9 cellular contexts compared by ENCODE assay signal in the genomic region with DNA sequence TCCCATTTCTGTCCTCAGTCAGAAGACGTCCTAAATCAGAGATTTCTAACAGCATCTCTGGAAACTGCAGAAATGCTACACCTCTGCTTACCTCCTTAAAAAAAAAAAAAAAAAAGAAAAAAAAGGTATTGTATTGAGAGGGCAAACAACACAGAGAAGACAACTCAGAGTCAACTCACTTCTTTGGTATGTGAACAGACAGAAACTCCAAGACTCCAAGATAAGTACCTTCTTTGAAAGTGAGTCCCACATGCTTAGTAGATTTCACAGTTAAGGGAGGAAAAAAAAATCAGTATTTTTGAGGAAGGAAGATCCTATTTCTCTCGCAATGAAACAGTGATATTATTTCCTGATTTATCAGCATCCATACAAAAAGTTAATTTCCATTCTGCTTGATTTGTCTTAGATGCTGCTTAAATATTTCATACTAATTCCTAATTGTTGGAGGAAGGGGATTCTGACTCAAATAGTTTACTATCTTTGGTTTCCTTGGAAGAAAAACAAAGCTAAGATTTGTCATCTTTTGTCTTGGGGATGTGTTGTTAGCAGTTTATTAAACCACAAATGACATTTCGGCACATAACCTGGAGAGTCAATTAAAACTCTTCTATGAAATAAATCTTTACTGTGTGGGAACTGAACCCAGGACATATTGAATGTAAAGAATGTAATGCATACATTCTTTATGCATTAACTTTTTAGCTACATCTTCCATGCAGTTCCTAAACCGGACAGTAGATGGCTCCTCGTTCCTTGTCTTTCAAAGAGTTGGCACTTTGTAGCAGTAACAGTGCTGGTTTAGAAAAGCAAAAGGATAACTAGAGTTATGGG. TPM values are rescaled to one million over a fixed set of nuclear protein-coding genes. Genes with fewer than 3 reads are reported as not detected.
DNase-seq lines count a peak whose midpoint lies in the region; ATAC-seq and TF ChIP-seq lines count a peak whose summit lies in the region.
"Had no signal": no experiment of that assay in that cellular context is flagged by ENCODE, and none has a peak within 500 bp of the region (broad histone marks: within the 10 kb centered on the region; RNA-seq: fewer than 3 reads in every experiment).

No MANE protein-coding gene starts in this region.

- no peak overlapping the region for H2BK120ac ChIP-seq in IMR-90 (ENCODE audit: low read depth, low read length)

- no peaks in the 10 kb centered on the region for H4K20me1 ChIP-seq in IMR-90 (ENCODE audit: insufficient read depth, low read length)
- H4K20me1 ChIP-seq in PC-9 (ENCODE audit: insufficient read depth): no peaks in the 10 kb centered on the region

- H3F3A ChIP-seq in PC-9 (ENCODE audit: insufficient read depth, low read depth): peaks cover 1% of the 10 kb centered on the region; the same call in 1 of the 2 replicates

- no peak overlapping the region for H2AK9ac ChIP-seq in IMR-90 (replicated peaks; ENCODE audit: low read depth, low read length, poor library complexity)

- H3K79me1 ChIP-seq in IMR-90 (ENCODE audit: low read depth in 1 of 2, low read length in 2 of 2): no peaks in the 10 kb centered on the region

- no peak overlapping the region for H2BK15ac ChIP-seq in IMR-90 (ENCODE audit: low read depth, low read length)

- intact Hi-C loops in IMR-90 (cut with micrococcal nuclease): loop anchor here (1.0 to 5.0 kb wide), 6 partner anchors 61 to 895 kb away; no protein-coding TSS in a partner anchor
- intact Hi-C loops in PC-9 (cut with micrococcal nuclease; ENCODE audit: unreplicated experiment): loop anchor here (1.0 to 5.0 kb wide), 5 partner anchors 61 to 802 kb away; no protein-coding TSS in a partner anchor

- H3K27me3 ChIP-seq in IMR-90 (ENCODE audit: control insufficient read depth, insufficient read depth, low read length) (peaks cover 20% of the 10 kb centered on the region), PC-9 (ENCODE audit: insufficient read depth, low read depth) (no peaks in the 10 kb centered on the region)

- H3K4me3 ChIP-seq in IMR-90 (ENCODE audit: insufficient read depth, low read depth, low read length): no peak overlapping the region
- no peak overlapping the region for H3K4me3 ChIP-seq in PC-9
- no peak overlapping the region for H3K4me3 ChIP-seq in foreskin fibroblast (ENCODE audit: low read depth in 1 of 2, low read length in 2 of 2)

- ATAC-seq in IMR-90 (ENCODE audit: low read depth) (peak; percentile 25), GM21367 (IDR thresholded peaks at IDR 0.05; ENCODE audit: unreplicated experiment) (no peak), GM21360 (IDR thresholded peaks at IDR 0.05; ENCODE audit: unreplicated experiment) (no peak)
- ATAC-seq: activated naive CD4-positive, alpha-beta T cell treated with anti-CD3 and anti-CD28 coated beads, Interleukin-2, amount 50 U/mL, for 72 hours had no signal

- H3K9me2 ChIP-seq in PC-9 (ENCODE audit: insufficient read depth): no peaks in the 10 kb centered on the region

- no peak overlapping the region for H2BK5ac ChIP-seq in IMR-90 (ENCODE audit: low read depth, low read length, poor library complexity, severe bottlenecking)

- H4K91ac ChIP-seq in IMR-90 (ENCODE audit: insufficient read depth, low read depth, low read length): no peak overlapping the region

- H3K4me2 ChIP-seq in IMR-90 (ENCODE audit: low read depth, low read length) (no peak overlapping the region), PC-9 (no peak overlapping the region)

- dilution Hi-C loops in IMR-90 (cut with HindIII; ENCODE audit: low sequenced_read_pairs, unreplicated experiment): no loop called here

- peak; percentile 33 for DNase-seq in D341Med (ENCODE audit: low spot score)
- DNase-seq in IMR-90: peak; percentile 66
- peak; percentile 35 to 49 for DNase-seq in PC-9
- DNase-seq in activated T-helper 9 cell treated with anti-CD3 and anti-CD28 coated beads, Interleukin-2, amount 50 U/mL, for 16 hours (ENCODE audit: low read depth): peak; percentile 23
- peak; percentile 45 to 81 for DNase-seq in foreskin fibroblast
- peak; percentile 97 for DNase-seq in pons (ENCODE audit: low spot score)

- no peak overlapping the region for H2BK20ac ChIP-seq in IMR-90 (ENCODE audit: low read depth, low read length)

- H3K79me2 ChIP-seq in PC-9 (ENCODE audit: low read depth): no peaks in the 10 kb centered on the region

- no peak overlapping the region for H3K23ac ChIP-seq in IMR-90 (ENCODE audit: low read depth, low read length)

- H3K36me3 ChIP-seq in IMR-90 (ENCODE audit: control insufficient read depth, insufficient read depth, low read length) (no peaks in the 10 kb centered on the region), PC-9 (ENCODE audit: low read depth) (no peaks in the 10 kb centered on the region)

- peak; percentile 86 for TF ChIP-seq CTCF in IMR-90 (conservative IDR thresholded peaks at IDR 0.05; ENCODE audit: low read depth, low read length)
- TF ChIP-seq CTCF in PC-9 (conservative IDR thresholded peaks at IDR 0.05): peak; percentile 88
- peak; percentile 93 for TF ChIP-seq CTCF in foreskin fibroblast (IDR thresholded peaks at IDR 0.05; ENCODE audit: low read depth, low read length)

- POLR2A ChIA-PET in IMR-90 (lab: Charles Lee; ENCODE audit: unreplicated experiment) (no interaction called here), PC-9 (lab: Charles Lee; ENCODE audit: unreplicated experiment) (interaction anchor here (0.6 to 0.7 kb wide), 3 partner anchors 49 to 893 kb away, joined by 4 to 8 read pairs (median 4); no protein-coding TSS in a partner anchor)

- in situ Hi-C loops in IMR-90 (cut with MboI; ENCODE audit: low sequenced_read_pairs): loop anchor here (5.0 kb wide), 1 partner anchor 375 kb away; no protein-coding TSS in a partner anchor

- H4K8ac ChIP-seq in IMR-90 (ENCODE audit: low read depth in 2 of 2, low read length in 2 of 2): no peak overlapping the region

- no peak overlapping the region for H2AK5ac ChIP-seq in IMR-90 (ENCODE audit: low read depth, low read length)

- TF ChIP-seq POLR2A in IMR-90 (IDR thresholded peaks at IDR 0.05; ENCODE audit: low read depth, low read length): no peak

- BruUV-seq in IMR-90 (replicated peaks; lab: Mats Ljungman, UMichigan): no TSS peak
- BruUV-seq in PC-9 (replicated peaks; lab: Mats Ljungman, UMichigan): no TSS peak

- no CpG with 5 or more reads among the region's 5 CpGs for WGBS in IMR-90 (ENCODE audit: extremely low coverage in 2 of 2, insufficient read length in 1 of 2), 2 experiments

- no peak overlapping the region; the same call in 1 of the 2 replicates for H4K5ac ChIP-seq in IMR-90 (ENCODE audit: low read depth, low read length)

- H3K4me1 ChIP-seq in IMR-90 (ENCODE audit: control insufficient read depth, insufficient read depth, low read length): peaks cover 2% of the 10 kb centered on the region
- peaks cover 6% of the 10 kb centered on the region; the same call in 1 of the 2 replicates for H3K4me1 ChIP-seq in PC-9 (replicated peaks; ENCODE audit: insufficient read depth)

- H3K9me1 ChIP-seq in IMR-90 (ENCODE audit: insufficient read depth, low read length): no peaks in the 10 kb centered on the region; the same call in 1 of the 2 replicates

- CTCF ChIA-PET in IMR-90 (lab: Yijun Ruan, JAX) (interaction anchor here (0.5 to 1.6 kb wide), 17 partner anchors 12 to 801 kb away, joined by 3 to 13 read pairs (median 3); no protein-coding TSS in a partner anchor), PC-9 (lab: Charles Lee) (interaction anchor here (0.6 to 1.0 kb wide), 6 partner anchors 8 to 378 kb away, joined by 3 to 5 read pairs (median 4); no protein-coding TSS in a partner anchor)

- H3K27ac ChIP-seq in IMR-90 (ENCODE audit: insufficient read depth, low read length) (no peak overlapping the region), PC-9 (no peak overlapping the region)

- H3K4ac ChIP-seq in IMR-90 (ENCODE audit: low read depth, low read length): no peak overlapping the region

- H3K9me3 ChIP-seq in IMR-90 (ENCODE audit: control insufficient read depth, insufficient read depth, low read length) (no peaks in the 10 kb centered on the region), PC-9 (ENCODE audit: insufficient read depth, low read depth) (no peaks in the 10 kb centered on the region)

- no peak overlapping the region for H3K18ac ChIP-seq in IMR-90 (ENCODE audit: low read depth, low read length)

- TF ChIP-seq RAD21 in IMR-90 (IDR thresholded peaks at IDR 0.05; ENCODE audit: low read length): peak; percentile 88

- H3K14ac ChIP-seq in IMR-90 (replicated peaks; ENCODE audit: low read depth, low read length): no peak overlapping the region

- no peak overlapping the region; the same call in 1 of the 2 replicates for H3K9ac ChIP-seq in IMR-90 (ENCODE audit: low read depth, low read length)

- no peak overlapping the region for H2AFZ ChIP-seq in IMR-90 (replicated peaks; ENCODE audit: low read length, poor library complexity)
- no peak overlapping the region for H2AFZ ChIP-seq in PC-9

- no peak overlapping the region for H3K56ac ChIP-seq in IMR-90 (ENCODE audit: extremely low read depth, insufficient read depth, low read length)

TF ChIP-seq in IMR-90, 13 proteins besides CTCF, POLR2A, EP300 and RAD21:
- TF ChIP-seq MXI1 (IDR thresholded peaks at IDR 0.05; ENCODE audit: borderline replicate concordance, low read depth, low read length) (no peak), SMC3 (IDR thresholded peaks at IDR 0.05; ENCODE audit: low read depth, low read length) (peak; percentile 76)

RNA-seq across cellular contexts. Expression of gene RASGEF1B, which starts 4.7 kb away (rescaled TPM):
- total RNA-seq in IMR-90 (2012; rRNA removed) (0.28 and 0.36 TPM in 2 replicates), PC-9 (2021) (0.70 and 1.0 TPM in 2 replicates)
- 0.09 TPM in 2 replicates for polyA plus RNA-seq in IMR-90 (2012; rRNA removed)
- 0.04 TPM in 1 of 2 replicates, not detected in the other for polyA plus RNA-seq in IMR-90 (2012; cell fraction: cytosol; rRNA removed)
- 0.05 and 0.10 TPM in 2 replicates for polyA plus RNA-seq in IMR-90 (2012; cell fraction: nucleus; rRNA removed; ENCODE audit: low replicate concordance)

Comparison
In these comparisons a context has a peak if more than half of its experiments do, and no peak if none do; other contexts are left out.
1. DNase-seq: peak in every context shown above with its lines; median percentile 97 in pons; 66 in IMR-90; 63 in foreskin fibroblast; 42 in PC-9; 33 in D341Med; 23 in activated T-helper 9 cell treated with anti-CD3 and anti-CD28 coated beads, Interleukin-2, amount 50 U/mL, for 16 hours.